ENCODE assay signal across 8 cellular contexts in the genomic region with DNA sequence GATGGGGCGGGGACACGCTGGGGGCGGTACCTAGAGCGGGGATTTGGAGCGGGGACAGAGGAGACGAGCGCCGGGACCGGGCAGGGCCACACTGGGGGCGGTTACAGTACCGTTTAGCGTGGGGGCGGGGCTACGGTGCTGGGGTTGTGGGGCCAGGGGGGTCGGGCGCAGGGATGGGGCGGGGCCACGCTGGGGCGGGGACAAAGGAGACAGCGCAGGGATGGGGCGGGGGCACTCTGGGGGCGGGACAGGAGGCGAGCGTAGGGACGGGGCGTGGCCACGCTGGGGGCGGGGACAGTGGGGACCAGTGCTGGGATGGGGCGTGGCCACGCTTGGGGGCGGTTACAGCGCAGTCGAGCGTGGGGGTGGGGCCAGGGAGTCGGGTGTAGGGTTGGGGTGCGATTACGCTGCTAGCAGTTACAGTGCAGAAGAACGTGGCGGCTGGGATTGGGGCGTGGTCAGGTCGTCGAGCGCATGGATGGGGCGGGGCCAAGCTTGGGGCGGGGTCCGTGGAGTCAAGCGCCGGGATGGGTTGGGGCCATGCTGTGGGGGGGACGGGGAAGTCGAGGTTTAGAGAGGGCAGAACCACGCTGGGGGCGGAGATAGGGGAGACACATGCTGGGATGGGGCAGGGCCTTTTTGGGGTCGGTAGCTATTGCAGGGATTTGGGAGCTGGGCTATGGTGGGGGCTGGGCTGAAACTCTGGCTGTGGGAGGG. TPM values are rescaled to one million over a fixed set of nuclear protein-coding genes. Genes with fewer than 3 reads are reported as not detected.
DNase-seq lines count a peak whose midpoint lies in the region; ATAC-seq and TF ChIP-seq lines count a peak whose summit lies in the region.

No MANE protein-coding gene starts in this region.

- H3K27ac ChIP-seq in WERI-Rb-1: peak overlapping the region; percentile 98
- H3K27ac ChIP-seq in breast epithelium: peak overlapping the region; percentile 96 to 98
- H3K27ac ChIP-seq in skin epidermis: peak overlapping the region; percentile 79 to 97 (median 92)

- TF ChIP-seq CTCF in WERI-Rb-1 (IDR thresholded peaks at IDR 0.05; ENCODE audit: low read depth, low read length): no peak
- no peak for TF ChIP-seq CTCF in breast epithelium (IDR thresholded peaks at IDR 0.05)

- no peaks in the 10 kb centered on the region for H3K9me3 ChIP-seq in WERI-Rb-1 (ENCODE audit: severe bottlenecking)
- no peaks in the 10 kb centered on the region for H3K9me3 ChIP-seq in breast epithelium

- peaks cover 0 to 6% of the 10 kb centered on the region in 2 donors for H3K4me1 ChIP-seq in breast epithelium

- no peaks in the 10 kb centered on the region for H3K27me3 ChIP-seq in WERI-Rb-1 (ENCODE audit: insufficient read depth, low read depth, severe bottlenecking)
- H3K27me3 ChIP-seq in breast epithelium: no peaks in the 10 kb centered on the region

- ATAC-seq in GM18873 (IDR thresholded peaks at IDR 0.05; ENCODE audit: low FRiP score, unreplicated experiment): peak; percentile 41
- peak; percentile 58 for ATAC-seq in HG03175 (IDR thresholded peaks at IDR 0.05; ENCODE audit: unreplicated experiment)

- TF ChIP-seq POLR2A in breast epithelium (IDR thresholded peaks at IDR 0.05): no peak

- intact Hi-C loops in breast epithelium (cut with DNase I; ENCODE audit: low total_unique reads): no loop called here

- H3K4me3 ChIP-seq in WERI-Rb-1 (ENCODE audit: low read depth, low read length): peak overlapping the region; percentile 82
- H3K4me3 ChIP-seq in breast epithelium: peak overlapping the region; percentile 71 to 86 (median 84)
- peak overlapping the region; percentile 60 to 96 (median 84) for H3K4me3 ChIP-seq in skin epidermis

- peaks cover 23% of the 10 kb centered on the region for H3K36me3 ChIP-seq in WERI-Rb-1
- H3K36me3 ChIP-seq in breast epithelium: no peaks in the 10 kb centered on the region

- DNase-seq in A172 (ENCODE audit: low spot score) (peak; percentile 97), NCI-H2227 (lab: John Stamatoyannopoulos, UW; ENCODE audit: unreplicated experiment) (peak; percentile 95), WERI-Rb-1 (peak; percentile 98), breast epithelium (ENCODE audit: low spot score in 2 of 2) (peak; percentile 98 to 99), iPS-NIHi7 (ENCODE audit: extremely low spot score) (peak; percentile 93)

RNA-seq across cellular contexts. Expression of a gene that starts 0.7 kb away (rescaled TPM):
- total RNA-seq in A172 (2014; rRNA removed; shearing (Covaris generic)): 63.5 and 66.2 TPM in 2 replicates
- 100 to 1,000 TPM in 1 of 3 donors, 10 to 100 TPM in 2; 68.3 to 101 (median 76.7) TPM for total RNA-seq in breast epithelium

RNA-seq across cellular contexts. Expression of a gene that starts 2.5 kb away (rescaled TPM):
- 1.8 and 2.3 TPM in 2 replicates for total RNA-seq in A172 (2014; rRNA removed; shearing (Covaris generic))
- total RNA-seq in breast epithelium: under 1 TPM; 0.32 to 0.66 (median 0.59) TPM

RNA-seq across cellular contexts. Expression of a gene that starts 11.9 kb away (rescaled TPM):
- 111 and 113 TPM in 2 replicates for total RNA-seq in A172 (2014; rRNA removed; shearing (Covaris generic))
- 10 to 100 TPM; 72.3 to 96.7 (median 75.8) TPM for total RNA-seq in breast epithelium

RNA-seq across cellular contexts. Expression of a gene that starts 19.7 kb away (rescaled TPM):
- total RNA-seq in A172 (2014; rRNA removed; shearing (Covaris generic)): 76.6 and 93.8 TPM in 2 replicates
- total RNA-seq in breast epithelium: 10 to 100 TPM; 46.7 to 51.0 (median 48.5) TPM

RNA-seq across cellular contexts. Expression of a gene that starts 39.8 kb away (rescaled TPM):
- total RNA-seq in A172 (2014; rRNA removed; shearing (Covaris generic)): not detected in 2 replicates
- total RNA-seq in breast epithelium: under 1 TPM in 1 of 3 donors, not detected in 2; 0.33 TPM

Comparison
In these comparisons a context has a peak if more than half of its experiments do, and no peak if none do; other contexts are left out.
1. Peak in every context shown above with its lines: DNase-seq, ATAC-seq, H3K4me3 ChIP-seq and H3K27ac ChIP-seq.